31 cellular contexts compared by ENCODE assay signal in the genomic region with DNA sequence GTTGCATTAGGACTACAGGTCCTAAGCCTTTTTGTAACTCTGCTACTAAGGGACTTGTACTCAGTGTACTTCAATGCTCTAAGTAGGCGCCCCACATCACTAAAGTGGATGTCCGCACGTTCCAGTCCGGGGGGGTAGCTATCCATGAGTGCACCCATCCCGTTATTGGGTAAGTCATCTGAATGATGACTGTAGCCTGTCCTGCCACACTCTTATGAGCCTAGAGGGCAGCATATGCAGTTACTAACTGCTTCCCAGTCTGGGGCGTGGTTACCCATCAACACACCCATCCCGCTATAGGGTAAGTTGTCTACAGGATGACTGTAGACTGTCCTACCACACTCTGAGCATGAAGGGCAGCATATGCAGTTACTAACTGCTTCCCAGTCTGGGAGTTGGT.
"Had no signal": no experiment of that assay in that cellular context is flagged by ENCODE, and none has a peak within 500 bp of the region (broad histone marks: within the 10 kb centered on the region; RNA-seq: fewer than 3 reads in every experiment).

No MANE protein-coding gene starts in this region.

- H3K4me3 Mint-ChIP-seq: activated CD4-positive, alpha-beta memory T cell treated with anti-CD3 and anti-CD28 coated beads, Interleukin-2, amount 10 ng/mL, durations not matched to agents 7 days and 5 days; activated CD8-positive, alpha-beta memory T cell treated with anti-CD3 and anti-CD28 coated beads, Interleukin-2, amount 10 ng/mL, durations not matched to agents 7 days and 5 days; activated naive CD4-positive, alpha-beta T cell treated with anti-CD3 and anti-CD28 coated beads, Interleukin-2, amount 10 ng/mL, durations not matched to agents 7 days and 5 days; activated naive CD8-positive, alpha-beta T cell; T-helper 1 cell treated with Interleukin-12 subunit alpha and Interleukin-12 subunit beta and Interleukin-4 antibody, amounts not matched to agents 30 μg/mL and 1 μg/mL, for 36 hours; T-helper 2 cell treated with Interferon-gamma antibody and Interleukin-4, amounts not matched to agents 5 μg/mL and 100 μg/mL, for 36 hours had no signal

- H3K27me3 Mint-ChIP-seq: activated CD4-positive, alpha-beta memory T cell treated with anti-CD3 and anti-CD28 coated beads, Interleukin-2, amount 10 ng/mL, durations not matched to agents 7 days and 5 days; activated CD8-positive, alpha-beta memory T cell treated with anti-CD3 and anti-CD28 coated beads, Interleukin-2, amount 10 ng/mL, durations not matched to agents 7 days and 5 days; activated naive CD4-positive, alpha-beta T cell treated with anti-CD3 and anti-CD28 coated beads, Interleukin-2, amount 10 ng/mL, durations not matched to agents 7 days and 5 days; activated naive CD8-positive, alpha-beta T cell had no signal

- H3K4me2 ChIP-seq: KMS-11, SK-N-SH had no signal

- H3K27ac Mint-ChIP-seq: activated CD4-positive, alpha-beta memory T cell treated with anti-CD3 and anti-CD28 coated beads, Interleukin-2, amount 10 ng/mL, durations not matched to agents 7 days and 5 days; activated CD8-positive, alpha-beta memory T cell treated with anti-CD3 and anti-CD28 coated beads, Interleukin-2, amount 10 ng/mL, durations not matched to agents 7 days and 5 days; activated naive CD4-positive, alpha-beta T cell treated with anti-CD3 and anti-CD28 coated beads, Interleukin-2, amount 10 ng/mL, durations not matched to agents 7 days and 5 days; activated naive CD8-positive, alpha-beta T cell; T-helper 1 cell treated with Interleukin-12 subunit alpha and Interleukin-12 subunit beta and Interleukin-4 antibody, amounts not matched to agents 30 μg/mL and 1 μg/mL, for 36 hours; T-helper 2 cell treated with Interferon-gamma antibody and Interleukin-4, amounts not matched to agents 5 μg/mL and 100 μg/mL, for 36 hours had no signal

- H3K9me3 ChIP-seq: ascending aorta, Peyer's patch, SJSA1, SK-N-SH had no signal

- DNase-seq: activated CD4-positive, alpha-beta memory T cell treated with anti-CD3 and anti-CD28 coated beads, Interleukin-2, amount 10 ng/mL, durations not matched to agents 7 days and 5 days; activated CD4-positive, alpha-beta T cell treated with anti-CD3 and anti-CD28 coated beads for 4 hours; activated CD4-positive, alpha-beta T cell treated with anti-CD3 and anti-CD28 coated beads, Interleukin-2, amount 50 U/mL, for 1 hour; activated CD8-positive, alpha-beta memory T cell treated with anti-CD3 and anti-CD28 coated beads for 24 hours; activated CD8-positive, alpha-beta memory T cell treated with anti-CD3 and anti-CD28 coated beads, Interleukin-2, amount 10 ng/mL, durations not matched to agents 7 days and 5 days; activated CD8-positive, alpha-beta memory T cell treated with anti-CD3 and anti-CD28 coated beads, Interleukin-2, amount 50 U/mL, for 48 hours; activated effector memory CD4-positive, alpha-beta T cell treated with Interleukin-2 at 50 U/mL for 16 hours; activated naive CD4-positive, alpha-beta T cell treated with anti-CD3 and anti-CD28 coated beads, Interleukin-2, amount 10 ng/mL, durations not matched to agents 7 days and 5 days; activated T-cell treated with anti-CD3 and anti-CD28 coated beads, Interleukin-2, amount 50 U/mL, for 48 hours; amygdala; MM.1S; MV-4-11; NCI-H1092; NCI-H1436 treated with DMSO at 0.1 percent for 48 hours; NCI-H1694 treated with DMSO at 0.1 percent for 48 hours; NCI-H2029; NCI-H510A; NCI-H526; NCI-H748 treated with DMSO at 0.1 percent for 48 hours; NK-92 treated with Interleukin-12 subunit alpha and Interleukin-12 subunit beta, amount 100 ng/mL, for 24 hours; PC-3; Peyer's patch; SHP77 treated with DMSO at 0.1 percent for 48 hours; SK-N-SH had no signal

- H3K36me3 Mint-ChIP-seq: activated CD8-positive, alpha-beta memory T cell treated with anti-CD3 and anti-CD28 coated beads, Interleukin-2, amount 10 ng/mL, durations not matched to agents 7 days and 5 days; activated naive CD4-positive, alpha-beta T cell treated with anti-CD3 and anti-CD28 coated beads, Interleukin-2, amount 10 ng/mL, durations not matched to agents 7 days and 5 days; activated naive CD8-positive, alpha-beta T cell had no signal

- H3K36me3 ChIP-seq: ascending aorta, Peyer's patch, SJSA1 had no signal

- H3K4me1 ChIP-seq: ascending aorta, Peyer's patch, SJSA1 had no signal

- ATAC-seq: activated CD4-positive, CD25-positive, alpha-beta regulatory T cell treated with anti-CD3 and anti-CD28 coated beads, Interleukin-2, amount 50 U/mL, for 24 hours; activated CD8-positive, alpha-beta memory T cell treated with anti-CD3 and anti-CD28 coated beads, Interleukin-2, amount 10 ng/mL, durations not matched to agents 7 days and 5 days; PC-3 had no signal

- H3K9ac ChIP-seq: KMS-11, SK-N-SH had no signal

- H3K9me3 Mint-ChIP-seq: T-helper 1 cell treated with Interleukin-12 subunit alpha and Interleukin-12 subunit beta and Interleukin-4 antibody, amounts not matched to agents 30 μg/mL and 1 μg/mL, for 36 hours had no signal

- H3K4me1 Mint-ChIP-seq: activated CD4-positive, alpha-beta memory T cell treated with anti-CD3 and anti-CD28 coated beads, Interleukin-2, amount 10 ng/mL, durations not matched to agents 7 days and 5 days; activated CD8-positive, alpha-beta memory T cell treated with anti-CD3 and anti-CD28 coated beads, Interleukin-2, amount 10 ng/mL, durations not matched to agents 7 days and 5 days; activated naive CD4-positive, alpha-beta T cell treated with anti-CD3 and anti-CD28 coated beads, Interleukin-2, amount 10 ng/mL, durations not matched to agents 7 days and 5 days had no signal

- H3K9me2 ChIP-seq: SK-N-SH had no signal

- H3K27ac ChIP-seq: ascending aorta, KMS-11, Peyer's patch, SJSA1 had no signal

- H3K27me3 ChIP-seq: ascending aorta, Peyer's patch, SJSA1 had no signal

- H3K4me3 ChIP-seq: ascending aorta, Peyer's patch, SJSA1 had no signal
